Comparison of ENCODE assay signal across 14 cellular contexts in genomic region chr2:103138123-103138886, GRCh38.
A peak's percentile ranks its signal among the peaks of the same experiment; 100 is the strongest.
DNase-seq lines count a peak whose midpoint lies in the region; ATAC-seq lines count a peak whose summit lies in the region.
"Had no signal": no experiment of that assay in that cellular context is flagged by ENCODE, and none has a peak within 500 bp of the region (broad histone marks: within the 10 kb centered on the region; RNA-seq: fewer than 3 reads in every experiment).

No MANE protein-coding gene starts in this region.

- DNase-seq in kidney tubule cell (ENCODE audit: low spot score) = peak; percentile 23
- no peak for DNase-seq in substantia nigra (lab: John Stamatoyannopoulos, UW)
- DNase-seq in NCI-H1436 treated with DMSO at 0.1 percent for 48 hours (lab: John Stamatoyannopoulos, UW) = no peak
- DNase-seq in T-helper 9 cell = no peak
- DNase-seq: anterior cingulate cortex, dorsolateral prefrontal cortex, kidney, NCI-H510A treated with DMSO at 0.1 percent for 48 hours, right cardiac atrium had no signal

- H3K27ac ChIP-seq in substantia nigra (ENCODE audit: low read depth, low read length, poor library complexity, severe bottlenecking) = no peak overlapping the region
- H3K27ac ChIP-seq: dorsolateral prefrontal cortex, HL-60 had no signal

- ATAC-seq in GM18907 (IDR thresholded peaks at IDR 0.05; ENCODE audit: unreplicated experiment) (peak; percentile 78), GM21526 (IDR thresholded peaks at IDR 0.05; ENCODE audit: low FRiP score, unreplicated experiment) (peak; percentile 57), HG03139 (IDR thresholded peaks at IDR 0.05; ENCODE audit: unreplicated experiment) (peak; percentile 76)
- ATAC-seq: GM23338, right cardiac atrium had no signal
